19 cellular contexts compared by ENCODE assay signal in the genomic region with DNA sequence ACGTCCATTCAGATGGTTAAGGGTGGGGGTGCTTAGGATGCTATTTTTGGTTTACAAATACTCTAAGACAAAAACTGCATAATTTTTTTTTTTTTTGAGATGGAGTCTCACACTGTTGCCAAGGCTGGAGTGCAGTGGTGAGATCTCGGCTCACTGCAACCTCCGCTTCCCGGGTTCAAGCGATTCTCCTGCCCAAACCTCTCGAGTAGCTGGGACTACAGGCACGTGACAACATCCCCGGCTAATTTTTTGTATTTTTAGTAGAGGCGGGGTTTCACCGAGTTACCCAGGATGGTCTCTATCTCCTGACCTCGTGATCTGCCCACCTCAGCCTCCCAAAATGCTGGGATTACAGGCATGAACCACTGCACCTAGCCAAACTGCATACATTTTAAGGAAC. TPM values are rescaled to one million over a fixed set of nuclear protein-coding genes. Genes with fewer than 3 reads are reported as not detected.
"Had no signal": no experiment of that assay in that cellular context is flagged by ENCODE, and none has a peak within 500 bp of the region (broad histone marks: within the 10 kb centered on the region; RNA-seq: fewer than 3 reads in every experiment).

No MANE protein-coding gene starts in this region.

RNA-seq across cellular contexts. Expression of a gene that starts 22.5 kb away (rescaled TPM):
- total RNA-seq: activated naive CD4-positive, alpha-beta T cell treated with anti-CD3 and anti-CD28 coated beads for 36 hours; activated naive CD4-positive, alpha-beta T cell treated with anti-CD3 and anti-CD28 coated beads, Interleukin-2, amount 50 U/mL, for 72 hours; activated naive CD8-positive, alpha-beta T cell treated with anti-CD3 and anti-CD28 coated beads for 36 hours; activated naive CD8-positive, alpha-beta T cell treated with anti-CD3 and anti-CD28 coated beads, Interleukin-2, amount 10 ng/mL, durations not matched to agents 7 days and 5 days; activated T-cell treated with anti-CD3 and anti-CD28 coated beads, Interleukin-2, amount 50 U/mL, for 72 hours; activated T-helper 1 cell treated with anti-CD3 and anti-CD28 coated beads, Interleukin-12 subunit alpha, Interleukin-12 subunit beta, Interleukin-2, Interleukin-4 antibody, amounts not matched to agents 30 ng/mL and 10 ng/mL and 1 ng/mL, durations not matched to agents 14 hours and 24 hours and 36 hours; activated T-helper 17 cell treated with anti-CD3 and anti-CD28 coated beads, Interleukin-2, amount 50 U/mL, for 72 hours; activated T-helper 2 cell treated with anti-CD3 and anti-CD28 coated beads, Interferon-gamma antibody, Interleukin-2, Interleukin-4, amounts not matched to agents 10 μg/mL and 5 μg/mL and 100 μg/mL, durations not matched to agents 14 hours and 24 hours and 36 hours; adrenal gland; aorta; ascending aorta; astrocyte; body of pancreas; breast epithelium; bronchial epithelial cell; cardiac muscle cell; cardiac septum; cerebellum had no signal

RNA-seq across cellular contexts. Expression of a gene that starts 23.7 kb away (rescaled TPM):
- total RNA-seq: activated naive CD4-positive, alpha-beta T cell treated with anti-CD3 and anti-CD28 coated beads for 36 hours; activated naive CD4-positive, alpha-beta T cell treated with anti-CD3 and anti-CD28 coated beads, Interleukin-2, amount 50 U/mL, for 72 hours; activated naive CD8-positive, alpha-beta T cell treated with anti-CD3 and anti-CD28 coated beads for 36 hours; activated naive CD8-positive, alpha-beta T cell treated with anti-CD3 and anti-CD28 coated beads, Interleukin-2, amount 10 ng/mL, durations not matched to agents 7 days and 5 days; activated T-cell treated with anti-CD3 and anti-CD28 coated beads, Interleukin-2, amount 50 U/mL, for 4 hours; activated T-cell treated with anti-CD3 and anti-CD28 coated beads, Interleukin-2, amount 50 U/mL, for 72 hours; activated T-helper 1 cell treated with anti-CD3 and anti-CD28 coated beads, Interleukin-12 subunit alpha, Interleukin-12 subunit beta, Interleukin-2, Interleukin-4 antibody, amounts not matched to agents 30 ng/mL and 10 ng/mL and 1 ng/mL, durations not matched to agents 14 hours and 24 hours and 36 hours; activated T-helper 17 cell treated with anti-CD3 and anti-CD28 coated beads, Interleukin-2, amount 50 U/mL, for 72 hours; activated T-helper 2 cell treated with anti-CD3 and anti-CD28 coated beads, Interferon-gamma antibody, Interleukin-2, Interleukin-4, amounts not matched to agents 10 μg/mL and 5 μg/mL and 100 μg/mL, durations not matched to agents 14 hours and 24 hours and 36 hours; adrenal gland; aorta; ascending aorta; astrocyte; body of pancreas; breast epithelium; bronchial epithelial cell; cardiac muscle cell; cardiac septum; cerebellum had no signal

RNA-seq across cellular contexts. Expression of a gene that starts 37.6 kb away (rescaled TPM):
- total RNA-seq: activated naive CD4-positive, alpha-beta T cell treated with anti-CD3 and anti-CD28 coated beads for 36 hours; activated naive CD4-positive, alpha-beta T cell treated with anti-CD3 and anti-CD28 coated beads, Interleukin-2, amount 50 U/mL, for 72 hours; activated naive CD8-positive, alpha-beta T cell treated with anti-CD3 and anti-CD28 coated beads for 36 hours; activated naive CD8-positive, alpha-beta T cell treated with anti-CD3 and anti-CD28 coated beads, Interleukin-2, amount 10 ng/mL, durations not matched to agents 7 days and 5 days; activated T-cell treated with anti-CD3 and anti-CD28 coated beads, Interleukin-2, amount 50 U/mL, for 4 hours; activated T-cell treated with anti-CD3 and anti-CD28 coated beads, Interleukin-2, amount 50 U/mL, for 72 hours; activated T-helper 1 cell treated with anti-CD3 and anti-CD28 coated beads, Interleukin-12 subunit alpha, Interleukin-12 subunit beta, Interleukin-2, Interleukin-4 antibody, amounts not matched to agents 30 ng/mL and 10 ng/mL and 1 ng/mL, durations not matched to agents 14 hours and 24 hours and 36 hours; activated T-helper 17 cell treated with anti-CD3 and anti-CD28 coated beads, Interleukin-2, amount 50 U/mL, for 72 hours; activated T-helper 2 cell treated with anti-CD3 and anti-CD28 coated beads, Interferon-gamma antibody, Interleukin-2, Interleukin-4, amounts not matched to agents 10 μg/mL and 5 μg/mL and 100 μg/mL, durations not matched to agents 14 hours and 24 hours and 36 hours; adrenal gland; aorta; ascending aorta; astrocyte; body of pancreas; breast epithelium; bronchial epithelial cell; cardiac muscle cell; cardiac septum; cerebellum had no signal
